In the genomic region with DNA sequence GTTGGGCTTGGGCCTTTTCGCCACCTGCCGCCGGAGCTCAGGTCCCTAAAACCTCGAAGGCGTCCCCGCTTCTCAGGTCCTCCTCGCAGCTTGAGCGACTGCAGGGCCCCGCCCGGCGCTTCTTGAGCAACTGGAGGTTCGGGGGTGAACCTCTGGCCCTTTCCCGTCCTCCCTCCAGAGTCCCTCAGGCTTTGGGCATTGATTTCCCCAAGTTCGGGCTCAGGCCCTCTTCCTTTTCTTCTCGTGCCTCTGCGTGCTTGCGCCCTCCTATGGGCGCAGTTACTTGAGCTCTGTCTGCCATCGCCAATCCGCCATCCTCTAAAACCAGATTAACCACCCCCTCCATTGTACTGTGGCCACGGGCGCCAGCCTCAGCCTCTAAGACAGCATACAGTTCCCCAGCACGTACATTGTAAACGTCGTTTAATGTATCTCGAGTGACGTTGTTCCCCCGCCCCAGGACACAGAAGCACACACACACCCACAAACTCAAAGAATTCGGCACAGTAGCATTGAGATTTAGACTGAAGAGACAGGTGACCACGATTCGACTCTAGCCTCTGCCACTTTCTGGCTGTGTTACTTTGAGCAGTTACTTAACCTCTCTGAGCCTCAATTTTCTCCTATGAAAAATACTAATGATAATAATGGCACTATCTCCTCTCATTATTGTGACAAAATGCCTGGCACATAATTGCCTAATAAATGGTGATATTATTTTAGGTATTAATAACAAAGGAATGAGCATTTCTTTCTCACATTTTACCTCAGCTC, we compare ENCODE assay signal across 8 cellular contexts. TPM values are rescaled to one million over a fixed set of nuclear protein-coding genes. Genes with fewer than 3 reads are reported as not detected.
A peak's percentile ranks its signal among the peaks of the same experiment; 100 is the strongest.
DNase-seq lines count a peak whose midpoint lies in the region; ATAC-seq and TF ChIP-seq lines count a peak whose summit lies in the region.

No MANE protein-coding gene starts in this region.

- peak overlapping the region; percentile 76 for H2AFZ ChIP-seq in DND-41 (ENCODE audit: low read depth, low read length)

- peaks cover 55% of the 10 kb centered on the region for H3K4me1 Mint-ChIP-seq in activated naive CD8-positive, alpha-beta T cell (ENCODE audit: low read depth)

- H3K4me3 Mint-ChIP-seq in activated naive CD8-positive, alpha-beta T cell, result peak overlapping the region; percentile 86

- intact Hi-C loops in Right ventricle myocardium inferior (cut with DNase I) (loop anchor here (2.0 kb wide), 2 partner anchors 21 to 57 kb away; no protein-coding TSS in a partner anchor), ovary (cut with DNase I) (loop anchor here in 2 of 4 donors (2.0 to 5.0 kb wide), 2 partner anchors 55 to 56 kb away; no protein-coding TSS in a partner anchor)

- H3K9me3 ChIP-seq in DND-41 (ENCODE audit: insufficient read depth, low read length, severe bottlenecking), result no peaks in the 10 kb centered on the region
- no peaks in the 10 kb centered on the region for H3K9me3 ChIP-seq in ovary

- peaks cover 54% of the 10 kb centered on the region for H3K4me1 ChIP-seq in DND-41 (ENCODE audit: insufficient read depth, low read length)
- H3K4me1 ChIP-seq in ovary (ENCODE audit: insufficient read depth), result peaks cover 15% of the 10 kb centered on the region

- H3K4me2 ChIP-seq in DND-41 (ENCODE audit: insufficient read depth, low read length), result peak overlapping the region; percentile 71

- H3K36me3 Mint-ChIP-seq in activated naive CD8-positive, alpha-beta T cell, result no peaks in the 10 kb centered on the region

- ATAC-seq in DND-41 (ENCODE audit: insufficient read depth, low read depth), result peak; percentile 64
- ATAC-seq in GM21381 (IDR thresholded peaks at IDR 0.05; ENCODE audit: unreplicated experiment), result peak; percentile 24
- peak; percentile 44 for ATAC-seq in Right ventricle myocardium inferior

- H3K27me3 Mint-ChIP-seq in activated naive CD8-positive, alpha-beta T cell, result no peaks in the 10 kb centered on the region

- H3K4me3 ChIP-seq in DND-41 (ENCODE audit: low read depth in 1 of 2, low read length in 2 of 2) (peak overlapping the region in 1 of 2 experiments; percentile 54; a peak in 3 of 4 replicates), ovary (peak overlapping the region; percentile 44)

- H3K36me3 ChIP-seq in DND-41 (ENCODE audit: insufficient read depth, low read length) (no peaks in the 10 kb centered on the region), ovary (no peaks in the 10 kb centered on the region)

- H3K9me3 Mint-ChIP-seq in activated naive CD8-positive, alpha-beta T cell (ENCODE audit: low read depth), result no peaks in the 10 kb centered on the region

- no peaks in the 10 kb centered on the region for H4K20me1 ChIP-seq in DND-41 (ENCODE audit: insufficient read depth, low read length)

- no peak for TF ChIP-seq POLR2A in ovary (IDR thresholded peaks at IDR 0.05)

- H3K9ac ChIP-seq in DND-41 (ENCODE audit: low read depth, low read length), result peak overlapping the region; percentile 75

- peak; percentile 72 for DNase-seq in DND-41
- DNase-seq in HT1080 (ENCODE audit: low read depth), result peak; percentile 30
- DNase-seq in RPMI7951 (ENCODE audit: low read depth), result peak; percentile 52
- DNase-seq in Right ventricle myocardium inferior (ENCODE audit: missing footprints), result no peak
- peak in 1 of 5 donors; percentile 77 for DNase-seq in ovary
- no peak for DNase-seq in kidney glomerular epithelial cell (lab: John Stamatoyannopoulos, UW)

- H3K79me2 ChIP-seq in DND-41 (ENCODE audit: insufficient read depth, low read length), result no peaks in the 10 kb centered on the region

- peak; percentile 73 for TF ChIP-seq CTCF in DND-41 (IDR thresholded peaks at IDR 0.05; ENCODE audit: borderline replicate concordance, extremely low read depth, low read length, poor library complexity, severe bottlenecking)
- peak; percentile 6 to 69 (median 56) for TF ChIP-seq CTCF in ovary (IDR thresholded peaks at IDR 0.05)

- no peak for TF ChIP-seq EP300 in ovary (IDR thresholded peaks at IDR 0.05)

- H3K27me3 ChIP-seq in DND-41 (ENCODE audit: insufficient read depth, low read length, poor library complexity), result no peaks in the 10 kb centered on the region
- no peaks in the 10 kb centered on the region for H3K27me3 ChIP-seq in ovary

- H3K27ac ChIP-seq in DND-41 (ENCODE audit: low read length), result peak overlapping the region; percentile 89
- peak overlapping the region; percentile 74 to 91 for H3K27ac ChIP-seq in ovary

- H3K27ac Mint-ChIP-seq in activated naive CD8-positive, alpha-beta T cell, result peak overlapping the region; percentile 95

- WGBS in ovary, 3 donors, result 10 to 14% (median 11%) methylated on average over 31 of the region's 31 CpGs

RNA-seq across cellular contexts. Expression of gene BTG2, which starts 22.6 kb away (rescaled TPM):
- 10.9 and 11.8 TPM in 2 replicates for total RNA-seq in HT1080 (2014; rRNA removed; shearing (Covaris generic))
- 10.4 and 10.8 TPM in 2 replicates for polyA plus RNA-seq in HT1080 (2015; cell fraction: cytosol; rRNA removed)
- polyA plus RNA-seq in HT1080 (2015; cell fraction: nucleus; rRNA removed), result 6.6 and 8.0 TPM in 2 replicates
- 0.60 and 0.78 TPM in 2 replicates for total RNA-seq in RPMI7951 (2014; rRNA removed; shearing (Covaris generic))
- total RNA-seq in Right ventricle myocardium inferior (44.8 TPM), ovary (100 to 1,000 TPM; 124 to 395 (median 220) TPM)
- 100 to 1,000 TPM; 113 to 167 TPM for polyA plus RNA-seq in ovary

RNA-seq across cellular contexts. Expression of gene FMOD, which starts 23.1 kb away (rescaled TPM):
- 0.20 TPM in 1 of 2 replicates, not detected in the other for total RNA-seq in HT1080 (2014; rRNA removed; shearing (Covaris generic))
- polyA plus RNA-seq in HT1080 (2015; cell fraction: cytosol; rRNA removed), result not detected in 2 replicates
- not detected in 2 replicates for polyA plus RNA-seq in HT1080 (2015; cell fraction: nucleus; rRNA removed)
- not detected in 2 replicates for total RNA-seq in RPMI7951 (2014; rRNA removed; shearing (Covaris generic))
- total RNA-seq in Right ventricle myocardium inferior (7.7 TPM), ovary (100 to 1,000 TPM; 110 to 158 (median 137) TPM)
- 100 to 1,000 TPM; 116 to 175 TPM for polyA plus RNA-seq in ovary

Comparison
In these comparisons a context has a peak if more than half of its experiments do, and no peak if none do; other contexts are left out.
1. DNase-seq: peak in DND-41 (single experiment), HT1080 (single experiment) and RPMI7951 (single experiment); none in Right ventricle myocardium inferior (single experiment) and kidney glomerular epithelial cell (single experiment).
2. RNA of gene FMOD, which starts 23.1 kb away (total RNA-seq): 110 to 158 TPM in ovary; 7.7 TPM in Right ventricle myocardium inferior (single experiment), 0.20 TPM in HT1080 and not detected in RPMI7951; every median in the first group is over 10 times any median in the second.
3. Peak in every context shown above with its lines, with median percentiles within 50 percentile points of each other: ATAC-seq.